22 cellular contexts compared by ENCODE assay signal in the genomic region with DNA sequence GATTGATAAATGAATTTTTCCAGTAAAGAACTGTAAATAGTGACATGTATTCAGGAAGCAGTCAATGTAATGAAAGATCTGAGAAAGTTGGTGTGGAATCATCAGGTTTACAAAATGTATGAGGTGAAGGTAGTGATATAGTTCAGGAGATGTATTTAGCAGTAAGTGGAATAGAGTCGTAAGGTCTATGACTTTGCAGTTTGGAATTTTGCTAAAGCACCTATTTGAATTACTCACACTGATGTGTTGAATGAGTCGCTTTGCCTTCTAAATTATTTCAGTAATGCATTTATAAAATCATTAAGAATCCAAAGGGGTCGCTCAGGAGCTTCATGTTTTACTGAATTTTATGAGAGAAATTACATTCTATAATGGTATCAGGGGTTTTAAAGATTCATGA.
"Had no signal": no experiment of that assay in that cellular context is flagged by ENCODE, and none has a peak within 500 bp of the region (broad histone marks: within the 10 kb centered on the region; RNA-seq: fewer than 3 reads in every experiment).

No MANE protein-coding gene starts in this region.

- DNase-seq: activated B cell treated with CpG ODN at 0.5 μM for 24 hours; activated CD4-positive, alpha-beta T cell treated with anti-CD3 and anti-CD28 coated beads, Interleukin-2, amount 10 ng/mL, durations not matched to agents 24 days and 14 days; activated CD8-positive, alpha-beta memory T cell treated with anti-CD3 and anti-CD28 coated beads, Interleukin-2, amount 50 U/mL, for 4 hours; activated CD8-positive, alpha-beta T cell treated with anti-CD3 and anti-CD28 coated beads, Interleukin-2, amount 10 ng/mL, durations not matched to agents 7 days and 5 days; activated gamma-delta T cell; activated T-cell treated with anti-CD3 and anti-CD28 coated beads, Interleukin-2, amount 50 U/mL, for 48 hours; amygdala; dermis blood vessel endothelial cell; endodermal cell; kidney; nucleus accumbens; right cardiac atrium; stimulated activated CD4-positive, alpha-beta T cell treated with anti-CD3 and anti-CD28 coated beads, Interleukin-15, amount 100 ng/mL, for 24 hours; stimulated activated CD4-positive, alpha-beta T cell treated with anti-CD3 and anti-CD28 coated beads, Interleukin-4, amount 100 ng/mL, for 1 hour; stimulated activated naive CD4-positive, alpha-beta T cell treated with Interleukin-2 at 50 U/mL for 16 hours; substantia nigra; T-helper 2 cell; uterus had no signal

- H3K4me3 ChIP-seq: breast epithelium, hepatocyte, skin epidermis, tibial nerve, uterus had no signal

- H3K27ac ChIP-seq: breast epithelium, hepatocyte, skin epidermis, tibial nerve, uterus had no signal

- H3K4me2 ChIP-seq: hepatocyte had no signal

- H2AFZ ChIP-seq: hepatocyte had no signal

- H3K9me3 ChIP-seq: breast epithelium, tibial nerve, uterus had no signal

- H3K27me3 ChIP-seq: breast epithelium, hepatocyte, tibial nerve, uterus had no signal

- H3K79me2 ChIP-seq: hepatocyte had no signal

- H3K36me3 ChIP-seq: breast epithelium, tibial nerve, uterus had no signal

- H3K4me1 ChIP-seq: breast epithelium, tibial nerve, uterus had no signal

- ATAC-seq: activated CD8-positive, alpha-beta T cell treated with anti-CD3 and anti-CD28 coated beads, Interleukin-2, amount 10 ng/mL, durations not matched to agents 7 days and 5 days; right cardiac atrium had no signal
